In the genomic region with DNA sequence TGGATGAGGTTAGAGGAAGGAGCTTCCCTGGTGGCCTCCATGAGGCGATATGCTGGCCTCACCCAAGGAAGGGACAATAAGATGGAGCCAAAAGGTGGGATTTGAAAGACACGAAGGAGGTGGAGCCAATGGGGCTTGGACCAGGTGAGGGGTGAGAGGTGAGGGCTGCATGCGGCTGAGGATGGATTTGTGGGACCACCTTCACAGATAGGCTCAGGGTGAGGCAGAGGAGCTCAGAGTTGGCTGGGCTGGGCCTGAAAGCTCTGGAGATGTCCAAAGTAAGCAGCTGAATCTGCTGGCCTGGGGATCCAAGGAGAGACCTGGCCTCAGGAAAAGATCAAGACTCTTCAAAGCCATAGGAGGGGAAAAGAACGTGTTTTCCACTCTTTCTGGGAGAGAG, we compare ENCODE assay signal across 25 cellular contexts.
"Had no signal": no experiment of that assay in that cellular context is flagged by ENCODE, and none has a peak within 500 bp of the region (broad histone marks: within the 10 kb centered on the region; RNA-seq: fewer than 3 reads in every experiment).

No MANE protein-coding gene starts in this region.

- H3K36me3 ChIP-seq: gastroesophageal sphincter, lower lobe of right lung, neutrophil, ovary, prostate gland, uterus had no signal

- H3K9me3 ChIP-seq: gastroesophageal sphincter, lower lobe of right lung, neutrophil, ovary, prostate gland, uterus had no signal

- H3K4me1 ChIP-seq: gastroesophageal sphincter, lower lobe of right lung, prostate gland, uterus had no signal

- H3K4me3 ChIP-seq: coronary artery, dorsolateral prefrontal cortex, gastroesophageal sphincter, lower lobe of right lung, ovary, prostate gland, SK-N-MC, uterus had no signal

- H3K27ac ChIP-seq: coronary artery, dorsolateral prefrontal cortex, gastroesophageal sphincter, lower lobe of right lung, neutrophil, ovary, prostate gland, SK-N-MC, uterus, VCaP had no signal

- H3K27me3 ChIP-seq: dorsolateral prefrontal cortex, gastroesophageal sphincter, neutrophil, ovary, uterus had no signal

- DNase-seq: activated CD4-positive, alpha-beta T cell treated with anti-CD3 and anti-CD28 coated beads for 4 hours; activated CD4-positive, alpha-beta T cell treated with anti-CD3 and anti-CD28 coated beads, Interleukin-2, amount 50 U/mL, for 48 hours; activated naive CD4-positive, alpha-beta T cell treated with Interleukin-2 at 50 U/mL for 16 hours; activated T-cell treated with anti-CD3 and anti-CD28 coated beads, Interleukin-2, amount 50 U/mL, for 48 hours; anterior cingulate cortex; dorsolateral prefrontal cortex; effector memory CD8-positive, alpha-beta T cell; hypothalamus; immature natural killer cell; lower lobe of right lung; mesenchymal stem cell; ovary; retina; stimulated activated naive CD4-positive, alpha-beta T cell treated with Interleukin-2 at 50 U/mL for 16 hours; SW 1271; T-helper 9 cell; trophoblast cell; uterus had no signal

- ATAC-seq: effector memory CD8-positive, alpha-beta T cell; gastroesophageal sphincter; left lobe of liver; lower lobe of right lung had no signal
